In genomic region chr9:77751341-77752091, GRCh38 we compare ENCODE assay signal across 9 cellular contexts.
A peak's percentile ranks its signal among the peaks of the same experiment; 100 is the strongest.
DNase-seq lines count a peak whose midpoint lies in the region; ATAC-seq, FAIRE-seq and TF ChIP-seq lines count a peak whose summit lies in the region.
"Had no signal": no experiment of that assay in that cellular context is flagged by ENCODE, and none has a peak within 500 bp of the region (broad histone marks: within the 10 kb centered on the region; RNA-seq: fewer than 3 reads in every experiment).

No MANE protein-coding gene starts in this region.

- H3K27me3 ChIP-seq in astrocyte (ENCODE audit: insufficient read depth, low read length): no peaks in the 10 kb centered on the region

- peaks cover 44% of the 10 kb centered on the region for H3K4me1 Mint-ChIP-seq in astrocyte (ENCODE audit: low read depth, unreplicated experiment)
- H3K4me1 Mint-ChIP-seq in stimulated activated naive B cell treated with anti-CD40 and anti-IgM and Interleukin-4, amounts not matched to agents 10 μg/mL and 1 μg/mL and 100 μg/mL, for 72 hours: peaks cover 0 to 8% of the 10 kb centered on the region in 2 donors

- H3K4me3 ChIP-seq in astrocyte (ENCODE audit: insufficient read depth, low read depth, low read length): no peak overlapping the region

- H3K4me3 Mint-ChIP-seq in astrocyte (ENCODE audit: unreplicated experiment): no peak overlapping the region
- H3K4me3 Mint-ChIP-seq in stimulated activated naive B cell treated with anti-CD40 and anti-IgM and Interleukin-4, amounts not matched to agents 10 μg/mL and 1 μg/mL and 100 μg/mL, for 72 hours: no peak overlapping the region
- H3K4me3 Mint-ChIP-seq: T-cell had no signal

- H3K36me3 Mint-ChIP-seq in astrocyte (ENCODE audit: low read depth, unreplicated experiment): peaks cover 16% of the 10 kb centered on the region
- no peaks in the 10 kb centered on the region for H3K36me3 Mint-ChIP-seq in stimulated activated naive B cell treated with anti-CD40 and anti-IgM and Interleukin-4, amounts not matched to agents 10 μg/mL and 1 μg/mL and 100 μg/mL, for 72 hours

- no peak overlapping the region for H2AFZ ChIP-seq in astrocyte (ENCODE audit: low read depth, low read length)

- H3K79me2 ChIP-seq in astrocyte (ENCODE audit: insufficient read depth, low read length): no peaks in the 10 kb centered on the region

- ATAC-seq in stimulated activated naive B cell treated with anti-CD40 and anti-IgM and Interleukin-4, amounts not matched to agents 10 μg/mL and 1 μg/mL and 100 μg/mL, for 72 hours (replicated peaks): peak; percentile 29 to 42
- ATAC-seq in GM19467 (IDR thresholded peaks at IDR 0.05; ENCODE audit: unreplicated experiment) (no peak), GM18517 (IDR thresholded peaks at IDR 0.05; ENCODE audit: unreplicated experiment) (no peak)

- H3K27me3 Mint-ChIP-seq in astrocyte (ENCODE audit: low read depth, unreplicated experiment): no peaks in the 10 kb centered on the region
- peaks cover 0 to 1% of the 10 kb centered on the region in 2 donors for H3K27me3 Mint-ChIP-seq in stimulated activated naive B cell treated with anti-CD40 and anti-IgM and Interleukin-4, amounts not matched to agents 10 μg/mL and 1 μg/mL and 100 μg/mL, for 72 hours
- H3K27me3 Mint-ChIP-seq: T-cell had no signal

- H3K4me1 ChIP-seq in astrocyte (ENCODE audit: insufficient read depth, low read length): peaks cover 34% of the 10 kb centered on the region

- no peaks in the 10 kb centered on the region for H3K36me3 ChIP-seq in astrocyte (ENCODE audit: insufficient read depth, low read length)

- no peaks in the 10 kb centered on the region for H4K20me1 ChIP-seq in astrocyte (ENCODE audit: insufficient read depth, low read length)

- TF ChIP-seq CTCF in astrocyte (IDR thresholded peaks at IDR 0.05; ENCODE audit: insufficient read depth, low read depth, low read length): peak; percentile 65

- H3K9ac ChIP-seq in astrocyte (ENCODE audit: low read length): peak overlapping the region; percentile 43

- FAIRE-seq in astrocyte (lab: Jason Lieb, UNC): peak; percentile 84

- H3K4me2 ChIP-seq in astrocyte (ENCODE audit: low read length): peak overlapping the region; percentile 24

- DNase-seq in COLO829 (ENCODE audit: low spot score) (peak; percentile 57), HCEC 1CT (peak; percentile 78), NCI-H526 treated with DMSO at 0.1 percent for 48 hours (lab: John Stamatoyannopoulos, UW) (peak; percentile 47), astrocyte (ENCODE audit: low read depth) (peak; percentile 80), inferior parietal cortex (ENCODE audit: extremely low spot score) (peak; percentile 86)
- no peak for DNase-seq in stimulated activated naive B cell treated with anti-CD40 and anti-IgM and Interleukin-4, amounts not matched to agents 10 μg/mL and 1 μg/mL and 100 μg/mL, for 72 hours

- H3K27ac Mint-ChIP-seq in astrocyte (ENCODE audit: unreplicated experiment): peak overlapping the region; percentile 81
- H3K27ac Mint-ChIP-seq in stimulated activated naive B cell treated with anti-CD40 and anti-IgM and Interleukin-4, amounts not matched to agents 10 μg/mL and 1 μg/mL and 100 μg/mL, for 72 hours: no peak overlapping the region

- peaks cover 1% of the 10 kb centered on the region for H3K9me3 Mint-ChIP-seq in astrocyte (ENCODE audit: unreplicated experiment)
- no peaks in the 10 kb centered on the region for H3K9me3 Mint-ChIP-seq in stimulated activated naive B cell treated with anti-CD40 and anti-IgM and Interleukin-4, amounts not matched to agents 10 μg/mL and 1 μg/mL and 100 μg/mL, for 72 hours
- H3K9me3 Mint-ChIP-seq: T-cell had no signal

- H3K9me3 ChIP-seq in astrocyte (ENCODE audit: insufficient read depth, low read depth, low read length): peaks cover 4% of the 10 kb centered on the region

- H3K27ac ChIP-seq in astrocyte (ENCODE audit: low read depth, low read length): peak overlapping the region; percentile 51

Comparison
In these comparisons a context has a peak if more than half of its experiments do, and no peak if none do; other contexts are left out.
1. ATAC-seq: peak in stimulated activated naive B cell treated with anti-CD40 and anti-IgM and Interleukin-4, amounts not matched to agents 10 μg/mL and 1 μg/mL and 100 μg/mL, for 72 hours (2 of 2); none in GM19467 (single experiment) and GM18517 (single experiment).